ENCODE assay signal across 9 cellular contexts in genomic region chr17:6069611-6070279, GRCh38. TPM values are rescaled to one million over a fixed set of nuclear protein-coding genes. Genes with fewer than 3 reads are reported as not detected.
DNase-seq lines count a peak whose midpoint lies in the region; ATAC-seq, FAIRE-seq and TF ChIP-seq lines count a peak whose summit lies in the region.
"Had no signal": no experiment of that assay in that cellular context is flagged by ENCODE, and none has a peak within 500 bp of the region (broad histone marks: within the 10 kb centered on the region; RNA-seq: fewer than 3 reads in every experiment).

No MANE protein-coding gene starts in this region.

- peaks cover 0 to 6% of the 10 kb centered on the region in 2 donors for H3K4me1 ChIP-seq in adrenal gland (replicated peaks in 1 of 2)
- H3K4me1 ChIP-seq in kidney (ENCODE audit: control insufficient read depth in 1 of 2, insufficient read depth in 1 of 2, low read depth in 1 of 2, low read length in 2 of 2): peaks cover 0 to 13% of the 10 kb centered on the region in 2 donors
- peaks cover 17% of the 10 kb centered on the region for H3K4me1 ChIP-seq in skeletal muscle satellite cell (ENCODE audit: control insufficient read depth, insufficient read depth, low read length)

- no peak for ATAC-seq in HG03039 (IDR thresholded peaks at IDR 0.05; ENCODE audit: unreplicated experiment)

- no peaks in the 10 kb centered on the region for H3K27me3 ChIP-seq in adrenal gland
- peaks cover 34% of the 10 kb centered on the region for H3K27me3 ChIP-seq in skeletal muscle satellite cell (ENCODE audit: control insufficient read depth, insufficient read depth, low read length)

- no peaks in the 10 kb centered on the region for H3K9me3 ChIP-seq in adrenal gland (replicated peaks in 1 of 3)
- H3K9me3 ChIP-seq in kidney (ENCODE audit: control insufficient read depth in 1 of 2, low read length in 2 of 2): no peaks in the 10 kb centered on the region
- H3K9me3 ChIP-seq in skeletal muscle satellite cell (replicated peaks; ENCODE audit: low read length): no peaks in the 10 kb centered on the region

- H3K36me3 ChIP-seq in adrenal gland (replicated peaks in 1 of 2): no peaks in the 10 kb centered on the region
- H3K36me3 ChIP-seq in kidney (ENCODE audit: control insufficient read depth in 1 of 2, insufficient read depth in 2 of 2, low read length in 2 of 2): no peaks in the 10 kb centered on the region
- H3K36me3 ChIP-seq in skeletal muscle satellite cell (ENCODE audit: insufficient read depth, low read length): no peaks in the 10 kb centered on the region

- H3K9ac ChIP-seq in kidney (ENCODE audit: low read length in 2 of 2) (no peak overlapping the region), skeletal muscle satellite cell (ENCODE audit: low read depth, low read length) (no peak overlapping the region)

- H3K4me3 ChIP-seq in adrenal gland: peak overlapping the region in 1 of 4 donors; percentile 83
- peak overlapping the region; percentile 28 to 53 for H3K4me3 ChIP-seq in kidney (ENCODE audit: low read length in 2 of 2)
- H3K4me3 ChIP-seq in skeletal muscle satellite cell (ENCODE audit: low read length): peak overlapping the region; percentile 52

- peak in 2 of 3 experiments; percentile 32 to 43 for DNase-seq in NCI-H1417 (lab: John Stamatoyannopoulos, UW)
- no peak for DNase-seq in NCI-H1417 treated with DMSO at 0.1 percent for 48 hours (lab: John Stamatoyannopoulos, UW)
- peak in 5 of 7 donors; percentile 25 to 41 (median 31) for DNase-seq in adrenal gland
- peak; percentile 56 for DNase-seq in kidney
- DNase-seq in GF-D8 (lab: John Stamatoyannopoulos, UW): no peak
- no peak for DNase-seq in germinal center (ENCODE audit: low spot score)

- TF ChIP-seq POLR2A in adrenal gland (IDR thresholded peaks at IDR 0.05): no peak

- intact Hi-C loops in adrenal gland (cut with DNase I) (loop anchor here in 1 of 2 donors (10.0 kb wide), 1 partner anchor 345 kb away; no protein-coding TSS in a partner anchor), kidney (cut with DNase I) (loop anchor here (10.0 kb wide), 1 partner anchor 75 kb away; no protein-coding TSS in a partner anchor)

- H3K4me2 ChIP-seq in skeletal muscle satellite cell (ENCODE audit: low read length): peak overlapping the region; percentile 85

- TF ChIP-seq CTCF in adrenal gland (IDR thresholded peaks at IDR 0.05) (no peak), kidney (IDR thresholded peaks at IDR 0.05; ENCODE audit: borderline replicate concordance, extremely low read depth, insufficient read depth) (no peak)

- FAIRE-seq in kidney (lab: Jason Lieb, UNC): no peak
- FAIRE-seq: frontal cortex had no signal

- 7 to 18% (median 8%) methylated on average over 15 to 38 of the region's 38 CpGs for WGBS in adrenal gland, 4 donors

- H3K27ac ChIP-seq in adrenal gland (no peak overlapping the region), kidney (ENCODE audit: low read depth in 2 of 2, low read length in 2 of 2) (no peak overlapping the region)

RNA-seq across cellular contexts. Expression of gene WSCD1, which starts 0.4 kb away (rescaled TPM):
- total RNA-seq in adrenal gland: 10 to 100 TPM in 5 of 8 donors, 1 to 10 TPM in 3; 7.0 to 17.9 (median 10.5) TPM
- polyA plus RNA-seq in adrenal gland: 1 to 10 TPM; 2.1 to 2.9 (median 2.3) TPM
- total RNA-seq in kidney: 14.5 TPM
- 5.4 TPM for polyA plus RNA-seq in kidney (ENCODE audit: insufficient read depth, low read depth, low replicate concordance)
- under 0.01 and 1.3 TPM in 2 replicates for total RNA-seq in skeletal muscle satellite cell (2012; rRNA removed)

Comparison
In these comparisons a context has a peak if more than half of its experiments do, and no peak if none do; other contexts are left out.
1. DNase-seq: peak in NCI-H1417 (2 of 3), adrenal gland (5 of 7) and kidney (single experiment); none in NCI-H1417 treated with DMSO at 0.1 percent for 48 hours (single experiment), GF-D8 (single experiment) and germinal center (single experiment).